ENCODE assay signal across 25 cellular contexts in the genomic region with DNA sequence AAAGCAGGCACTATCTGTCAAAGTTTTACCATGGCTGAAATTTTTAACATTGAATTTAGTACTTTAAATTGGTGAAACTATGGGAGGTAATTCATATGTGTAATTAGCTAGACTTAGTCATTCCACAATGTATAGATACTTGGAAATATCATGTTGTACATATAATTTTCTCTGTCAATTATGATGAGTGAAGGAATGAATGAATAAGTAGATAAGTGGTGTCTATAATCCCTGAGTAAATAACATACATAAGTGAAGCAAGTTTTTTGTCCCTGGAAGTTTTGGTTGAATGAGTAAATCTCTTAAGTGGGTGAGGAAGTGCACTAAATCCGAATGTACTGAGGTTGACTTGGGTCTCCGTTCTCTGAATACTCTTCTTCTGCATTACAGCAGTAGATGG.
"Had no signal": no experiment of that assay in that cellular context is flagged by ENCODE, and none has a peak within 500 bp of the region (broad histone marks: within the 10 kb centered on the region; RNA-seq: fewer than 3 reads in every experiment).

No MANE protein-coding gene starts in this region.

- H3K9me3 ChIP-seq: ovary, psoas muscle, right lobe of liver, sigmoid colon, stomach, thoracic aorta, thyroid gland, tibial nerve, upper lobe of left lung, vagina had no signal

- H3K27me3 ChIP-seq: neural progenitor cell, ovary, right lobe of liver, sigmoid colon, stomach, thyroid gland, tibial nerve, upper lobe of left lung, vagina had no signal

- H3K4me3 ChIP-seq: neural progenitor cell, ovary, psoas muscle, right lobe of liver, sigmoid colon, stomach, thoracic aorta, thyroid gland, tibial nerve, upper lobe of left lung, vagina had no signal

- DNase-seq: natural killer cell; occipital lobe; ovary; posterior cingulate gyrus; psoas muscle; right cardiac atrium; right lobe of liver; sigmoid colon; small intestine; stimulated activated CD4-positive, alpha-beta T cell treated with anti-CD3 and anti-CD28 coated beads, Interleukin-15, amount 100 ng/mL, for 24 hours; stimulated activated CD4-positive, alpha-beta T cell treated with anti-CD3 and anti-CD28 coated beads, Interleukin-2, amount 100 ng/mL, for 24 hours; stimulated activated CD4-positive, alpha-beta T cell treated with anti-CD3 and anti-CD28 coated beads, Interleukin-2, amount 100 ng/mL, for 48 hours; stimulated activated CD4-positive, alpha-beta T cell treated with anti-CD3 and anti-CD28 coated beads, Interleukin-4, amount 100 ng/mL, for 24 hours; stimulated activated naive B cell treated with anti-CD40 and anti-IgM and Interleukin-4, amounts not matched to agents 10 μg/mL and 1 μg/mL and 100 μg/mL, for 72 hours; stimulated activated naive CD4-positive, alpha-beta T cell treated with Interleukin-2 at 50 U/mL for 16 hours; stomach; thyroid gland; trophoblast cell; upper lobe of left lung had no signal

- ATAC-seq: natural killer cell; psoas muscle; right cardiac atrium; right lobe of liver; stimulated activated effector memory CD8-positive, alpha-beta T cell treated with anti-CD3 and anti-CD28 coated beads, Interleukin-12 subunit alpha, Interleukin-12 subunit beta, amount 100 ng/mL, for 72 hours; stimulated activated naive B cell treated with anti-CD40 and anti-IgM and Interleukin-4, amounts not matched to agents 10 μg/mL and 1 μg/mL and 100 μg/mL, for 72 hours had no signal

- H3K27ac ChIP-seq: neural progenitor cell, ovary, parathyroid adenoma, psoas muscle, right lobe of liver, sigmoid colon, stomach, thyroid gland, tibial nerve, upper lobe of left lung, vagina had no signal

- H3K9ac ChIP-seq: neural progenitor cell, parathyroid adenoma had no signal

- H3K36me3 ChIP-seq: neural progenitor cell, ovary, right lobe of liver, sigmoid colon, stomach, thoracic aorta, thyroid gland, tibial nerve, upper lobe of left lung, vagina had no signal

- H3K4me1 ChIP-seq: parathyroid adenoma, right lobe of liver, vagina had no signal
